In genomic region chr12:95002754-95003153, GRCh38 we compare ENCODE assay signal across 8 cellular contexts. TPM values are rescaled to one million over a fixed set of nuclear protein-coding genes. Genes with fewer than 3 reads are reported as not detected.
DNase-seq lines count a peak whose midpoint lies in the region; ATAC-seq lines count a peak whose summit lies in the region.

No MANE protein-coding gene starts in this region.

- peak; percentile 14 for ATAC-seq in activated CD4-positive, alpha-beta T cell treated with anti-CD3 and anti-CD28 coated beads for 36 hours
- no peak for ATAC-seq in activated CD8-positive, alpha-beta T cell treated with anti-CD3 and anti-CD28 coated beads, Interleukin-2, amount 10 ng/mL, durations not matched to agents 7 days and 5 days
- no peak for ATAC-seq in GM21576 (IDR thresholded peaks at IDR 0.05; ENCODE audit: unreplicated experiment)

- H3K4me3 Mint-ChIP-seq in activated CD4-positive, alpha-beta T cell treated with anti-CD3 and anti-CD28 coated beads for 36 hours: peak overlapping the region; percentile 95
- peak overlapping the region; percentile 94 for H3K4me3 Mint-ChIP-seq in activated CD8-positive, alpha-beta T cell treated with anti-CD3 and anti-CD28 coated beads, Interleukin-2, amount 10 ng/mL, durations not matched to agents 7 days and 5 days
- H3K4me3 Mint-ChIP-seq in immature natural killer cell: peak overlapping the region; percentile 93 to 97 (median 94)

- CTCF ChIA-PET in activated CD4-positive, alpha-beta T cell treated with anti-CD3 and anti-CD28 coated beads for 36 hours (lab: Charles Lee): interaction anchor here (0.6 to 2.0 kb wide), 5 partner anchors 11 to 532 kb away, joined by 3 to 8 read pairs (median 6); partner anchors contain the start of gene NR2C1
- CTCF ChIA-PET in activated CD8-positive, alpha-beta T cell treated with anti-CD3 and anti-CD28 coated beads, Interleukin-2, amount 10 ng/mL, durations not matched to agents 7 days and 5 days (lab: Charles Lee): interaction anchor here (1.1 to 1.4 kb wide), 4 partner anchors 11 to 71 kb away, joined by 3 to 7 read pairs (median 4); partner anchors contain the start of gene NR2C1

- POLR2A ChIA-PET in activated CD4-positive, alpha-beta T cell treated with anti-CD3 and anti-CD28 coated beads for 36 hours (lab: Charles Lee): interaction anchor here (0.6 to 1.2 kb wide), 2 partner anchors 14 to 101 kb away, joined by 3 to 5 read pairs; no protein-coding TSS in a partner anchor
- POLR2A ChIA-PET in activated CD8-positive, alpha-beta T cell treated with anti-CD3 and anti-CD28 coated beads, Interleukin-2, amount 10 ng/mL, durations not matched to agents 7 days and 5 days (lab: Charles Lee): interaction anchor here (0.7 to 2.9 kb wide), 7 partner anchors 9 to 214 kb away, joined by 3 to 29 read pairs (median 14); partner anchors contain the start of genes FGD6, NR2C1 and VEZT

- DNase-seq in activated CD4-positive, alpha-beta T cell treated with anti-CD3 and anti-CD28 coated beads for 36 hours: no peak
- no peak for DNase-seq in activated CD4-positive, alpha-beta T cell treated with anti-CD3 and anti-CD28 coated beads, Interleukin-2, amount 50 U/mL, for 48 hours
- no peak for DNase-seq in activated CD8-positive, alpha-beta T cell treated with anti-CD3 and anti-CD28 coated beads, Interleukin-2, amount 10 ng/mL, durations not matched to agents 7 days and 5 days
- DNase-seq in immature natural killer cell (no peak), substantia nigra (lab: John Stamatoyannopoulos, UW) (no peak), ureter (ENCODE audit: low spot score) (no peak), MV-4-11 (lab: John Stamatoyannopoulos, UW) (no peak)

- peak overlapping the region; percentile 90 for H3K27ac Mint-ChIP-seq in activated CD4-positive, alpha-beta T cell treated with anti-CD3 and anti-CD28 coated beads for 36 hours
- peak overlapping the region; percentile 94 for H3K27ac Mint-ChIP-seq in activated CD8-positive, alpha-beta T cell treated with anti-CD3 and anti-CD28 coated beads, Interleukin-2, amount 10 ng/mL, durations not matched to agents 7 days and 5 days
- H3K27ac Mint-ChIP-seq in immature natural killer cell: peak overlapping the region; percentile 88 to 96 (median 94)

- peaks cover 7% of the 10 kb centered on the region for H3K9me3 Mint-ChIP-seq in activated CD4-positive, alpha-beta T cell treated with anti-CD3 and anti-CD28 coated beads for 36 hours (ENCODE audit: low read depth)
- H3K9me3 Mint-ChIP-seq in activated CD8-positive, alpha-beta T cell treated with anti-CD3 and anti-CD28 coated beads, Interleukin-2, amount 10 ng/mL, durations not matched to agents 7 days and 5 days (ENCODE audit: insufficient read depth): peaks cover 21% of the 10 kb centered on the region
- peaks cover 0 to 7% (median 3%) of the 10 kb centered on the region in 6 donors for H3K9me3 Mint-ChIP-seq in immature natural killer cell

- peaks cover 52% of the 10 kb centered on the region for H3K4me1 Mint-ChIP-seq in activated CD4-positive, alpha-beta T cell treated with anti-CD3 and anti-CD28 coated beads for 36 hours
- peaks cover 57% of the 10 kb centered on the region for H3K4me1 Mint-ChIP-seq in activated CD8-positive, alpha-beta T cell treated with anti-CD3 and anti-CD28 coated beads, Interleukin-2, amount 10 ng/mL, durations not matched to agents 7 days and 5 days (ENCODE audit: low read depth)
- peaks cover 50 to 59% of the 10 kb centered on the region in 2 donors for H3K4me1 Mint-ChIP-seq in immature natural killer cell

- H3K27me3 Mint-ChIP-seq in activated CD4-positive, alpha-beta T cell treated with anti-CD3 and anti-CD28 coated beads for 36 hours: no peaks in the 10 kb centered on the region
- no peaks in the 10 kb centered on the region for H3K27me3 Mint-ChIP-seq in activated CD8-positive, alpha-beta T cell treated with anti-CD3 and anti-CD28 coated beads, Interleukin-2, amount 10 ng/mL, durations not matched to agents 7 days and 5 days (ENCODE audit: low read depth)
- H3K27me3 Mint-ChIP-seq in immature natural killer cell (ENCODE audit: low read depth in 3 of 3): peaks cover 7 to 17% (median 11%) of the 10 kb centered on the region in 3 donors

- peak overlapping the region; percentile 85 for H3K27ac ChIP-seq in substantia nigra (ENCODE audit: low read depth, low read length, poor library complexity, severe bottlenecking)

- intact Hi-C loops in activated CD4-positive, alpha-beta T cell treated with anti-CD3 and anti-CD28 coated beads for 36 hours (cut with DNase I, micrococcal nuclease): loop anchor here (1.0 to 5.0 kb wide), 11 partner anchors 12 to 1033 kb away; partner anchors contain the start of genes FGD6 (in 2 of the 2), NR2C1 (in 2 of the 2), VEZT (in 2 of the 2) and AMDHD1 (in 1 of the 2)

- peaks cover 33% of the 10 kb centered on the region for H3K36me3 Mint-ChIP-seq in activated CD4-positive, alpha-beta T cell treated with anti-CD3 and anti-CD28 coated beads for 36 hours (ENCODE audit: low read depth)
- peaks cover 67% of the 10 kb centered on the region for H3K36me3 Mint-ChIP-seq in activated CD8-positive, alpha-beta T cell treated with anti-CD3 and anti-CD28 coated beads, Interleukin-2, amount 10 ng/mL, durations not matched to agents 7 days and 5 days (ENCODE audit: low read depth)
- H3K36me3 Mint-ChIP-seq in immature natural killer cell: peaks cover 0 to 14% (median 3%) of the 10 kb centered on the region in 3 donors

RNA-seq across cellular contexts. Expression of gene NDUFA12, which starts 0.7 kb away (rescaled TPM):
- total RNA-seq in activated CD4-positive, alpha-beta T cell treated with anti-CD3 and anti-CD28 coated beads for 36 hours: 100 to 1,000 TPM; 135 to 194 TPM
- total RNA-seq in activated CD8-positive, alpha-beta T cell treated with anti-CD3 and anti-CD28 coated beads, Interleukin-2, amount 10 ng/mL, durations not matched to agents 7 days and 5 days: 100 to 1,000 TPM; 247 to 253 TPM
- 100 to 1,000 TPM; 345 to 618 (median 351) TPM for polyA plus RNA-seq in immature natural killer cell
- 79.2 TPM for total RNA-seq in ureter
